8 cellular contexts compared by ENCODE assay signal in the genomic region with DNA sequence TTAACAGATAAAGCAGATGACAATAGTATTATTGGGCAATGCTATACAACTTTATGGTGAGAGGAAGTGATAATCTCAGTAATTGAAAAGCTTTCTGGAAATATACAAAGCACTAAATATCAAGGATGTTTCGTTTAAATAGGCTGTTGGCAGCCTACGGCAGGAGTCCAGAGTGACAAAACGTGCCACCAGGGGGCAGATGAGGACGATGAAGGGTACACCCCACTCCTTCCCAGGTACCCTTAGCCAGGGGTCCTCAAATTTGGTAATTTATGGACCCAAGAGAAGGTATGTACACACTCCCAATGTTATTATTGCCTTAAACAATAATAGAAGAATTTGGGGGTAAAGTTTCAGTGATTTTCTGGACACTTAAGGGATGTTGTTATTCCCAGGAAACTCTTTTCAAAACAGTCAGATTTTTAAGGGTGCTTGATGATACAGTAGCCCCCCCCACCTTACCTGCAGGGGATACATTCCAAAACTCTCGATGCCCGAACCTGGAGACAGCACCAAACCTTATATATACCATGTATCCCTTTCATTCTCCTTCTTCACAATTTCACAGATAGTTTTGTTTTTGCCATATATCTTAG. TPM values are rescaled to one million over a fixed set of nuclear protein-coding genes. Genes with fewer than 3 reads are reported as not detected.
A peak's percentile ranks its signal among the peaks of the same experiment; 100 is the strongest.
DNase-seq lines count a peak whose midpoint lies in the region; ATAC-seq and TF ChIP-seq lines count a peak whose summit lies in the region.

No MANE protein-coding gene starts in this region.

- H3K4me3 Mint-ChIP-seq in MCF 10A (ENCODE audit: unreplicated experiment) = no peak overlapping the region

- peaks cover 3% of the 10 kb centered on the region for H3K9me3 Mint-ChIP-seq in MCF 10A (ENCODE audit: unreplicated experiment)

- H3K27ac ChIP-seq in mammary epithelial cell (ENCODE audit: insufficient read depth, low read depth, low read length) (no peak overlapping the region), Panc1 (ENCODE audit: low read length) (no peak overlapping the region), gastroesophageal sphincter (no peak overlapping the region)

- no peaks in the 10 kb centered on the region for H3K4me1 ChIP-seq in mammary epithelial cell (ENCODE audit: insufficient read depth, low read length)
- no peaks in the 10 kb centered on the region for H3K4me1 ChIP-seq in Panc1 (ENCODE audit: control insufficient read depth, insufficient read depth, low read length)
- peaks cover 0 to 9% (median 0%) of the 10 kb centered on the region in 3 donors for H3K4me1 ChIP-seq in gastroesophageal sphincter

- dilution Hi-C loops in mammary epithelial cell (cut with HindIII; ENCODE audit: low sequenced_read_pairs) = no loop called here

- POLR2A ChIA-PET in MCF 10A (lab: Yijun Ruan, JAX) (interaction anchor here (0.6 kb wide), 1 partner anchor 1309 kb away, joined by 4 read pairs; no protein-coding TSS in a partner anchor), Panc1 (lab: Charles Lee) (no interaction called here)

- 22% methylated on average over 6 of the region's 6 CpGs for WGBS in mammary epithelial cell (ENCODE audit: low coverage, missing lambda C conversion rate)
- 21 to 33% methylated on average over 4 to 6 of the region's 6 CpGs for WGBS in gastroesophageal sphincter (ENCODE audit: low coverage in 1 of 2), 2 donors

- intact Hi-C loops in MCF 10A (cut with micrococcal nuclease) = loop anchor here (2.0 kb wide), 1 partner anchor 218 kb away; no protein-coding TSS in a partner anchor
- intact Hi-C loops in mammary epithelial cell (cut with micrococcal nuclease) = no loop called here
- intact Hi-C loops in Panc1 (cut with micrococcal nuclease; ENCODE audit: unreplicated experiment) = loop anchor here (5.0 kb wide), 1 partner anchor 208 kb away; no protein-coding TSS in a partner anchor

- H3K9me3 ChIP-seq in mammary epithelial cell (replicated peaks; ENCODE audit: insufficient read depth, low read length) = peaks cover 23% of the 10 kb centered on the region
- no peaks in the 10 kb centered on the region for H3K9me3 ChIP-seq in Panc1 (ENCODE audit: control insufficient read depth, insufficient read depth, low read depth, low read length)
- H3K9me3 ChIP-seq in gastroesophageal sphincter = no peaks in the 10 kb centered on the region

- in situ Hi-C loops in mammary epithelial cell (cut with MboI; ENCODE audit: low sequenced_read_pairs in 2 of 2) (no loop called here), Panc1 (cut with HindIII; ENCODE audit: low pct_unique_long_range_greater_than_20kb, low sequenced_read_pairs) (no loop called here)

- no peak overlapping the region for H3K4me2 ChIP-seq in mammary epithelial cell (ENCODE audit: insufficient read depth, low read depth, low read length)

- H3K4me1 Mint-ChIP-seq in MCF 10A (ENCODE audit: insufficient read depth, unreplicated experiment) = no peaks in the 10 kb centered on the region

- no peaks in the 10 kb centered on the region for H4K20me1 ChIP-seq in mammary epithelial cell (ENCODE audit: insufficient read depth, low read length)

- TF ChIP-seq CTCF in MCF 10A (IDR thresholded peaks at IDR 0.05; ENCODE audit: unreplicated experiment) (peak; percentile 24), mammary epithelial cell (conservative IDR thresholded peaks at IDR 0.05 in 1 of 2, IDR thresholded peaks at IDR 0.05 in 1 of 2; ENCODE audit: extremely low read depth in 1 of 2, insufficient read depth in 1 of 2, low read depth in 1 of 2, low read length in 2 of 2) (peak in 1 of 2 donors; percentile 25), Panc1 (IDR thresholded peaks at IDR 0.05) (peak; percentile 83), gastroesophageal sphincter (IDR thresholded peaks at IDR 0.05) (peak in 3 of 4 experiments; percentile 11 to 50 (median 38))

- no peaks in the 10 kb centered on the region for H3K27me3 ChIP-seq in mammary epithelial cell (ENCODE audit: insufficient read depth, low read length)
- H3K27me3 ChIP-seq in Panc1 (ENCODE audit: control insufficient read depth, insufficient read depth, low read length) = peaks cover 10% of the 10 kb centered on the region
- H3K27me3 ChIP-seq in gastroesophageal sphincter = peaks cover 60% of the 10 kb centered on the region

- H3K36me3 ChIP-seq in mammary epithelial cell (ENCODE audit: insufficient read depth, low read length) (no peaks in the 10 kb centered on the region), Panc1 (ENCODE audit: control insufficient read depth, insufficient read depth, low read length) (no peaks in the 10 kb centered on the region), gastroesophageal sphincter (no peaks in the 10 kb centered on the region)

- CTCF ChIA-PET in MCF 10A (lab: Yijun Ruan, JAX) = interaction anchor here (0.7 to 3.1 kb wide), 14 partner anchors 13 to 1851 kb away, joined by 3 to 37 read pairs (median 4); no protein-coding TSS in a partner anchor
- CTCF ChIA-PET in mammary epithelial cell (lab: Charles Lee; ENCODE audit: low non-redundant PET) = no interaction called here
- CTCF ChIA-PET in Panc1 (lab: Charles Lee) = interaction anchor here (0.5 kb wide), 1 partner anchor 18 kb away, joined by 5 read pairs; no protein-coding TSS in a partner anchor

- DNase-seq in MCF 10A (ENCODE audit: unreplicated experiment) (no peak), mammary epithelial cell (no peak), Panc1 (ENCODE audit: low read depth, low spot score) (no peak), OCI-M2 (lab: John Stamatoyannopoulos, UW; ENCODE audit: unreplicated experiment) (no peak), NCI-H128 (lab: John Stamatoyannopoulos, UW; ENCODE audit: unreplicated experiment) (no peak)
- DNase-seq in stimulated activated CD4-positive, alpha-beta T cell treated with anti-CD3 and anti-CD28 coated beads, Interleukin-1b, Interleukin-23, amount 100 ng/mL, for 48 hours = peak; percentile 14

- H3K27me3 Mint-ChIP-seq in MCF 10A (ENCODE audit: insufficient read depth, unreplicated experiment) = no peaks in the 10 kb centered on the region

- BruUV-seq in MCF 10A (replicated peaks; lab: Mats Ljungman, UMichigan) = no TSS peak
- BruUV-seq in mammary epithelial cell (replicated peaks; lab: Mats Ljungman, UMichigan) = no TSS peak
- no TSS peak for BruUV-seq in Panc1 (replicated peaks; lab: Mats Ljungman, UMichigan)

- H3K36me3 Mint-ChIP-seq in MCF 10A (ENCODE audit: insufficient read depth, unreplicated experiment) = peaks cover 4% of the 10 kb centered on the region

- no peak for TF ChIP-seq POLR2A in gastroesophageal sphincter (IDR thresholded peaks at IDR 0.05)

- H3K9ac ChIP-seq in mammary epithelial cell (ENCODE audit: insufficient read depth, low read length) = no peak overlapping the region

- TF ChIP-seq EP300 in gastroesophageal sphincter (IDR thresholded peaks at IDR 0.05) = no peak

- ATAC-seq in Panc1 = peak; percentile 80; the same call in 1 of the 2 replicates
- ATAC-seq in gastroesophageal sphincter = no peak
- no peak for ATAC-seq in GM18511 (IDR thresholded peaks at IDR 0.05; ENCODE audit: unreplicated experiment)

- no peak overlapping the region for H3K4me3 ChIP-seq in mammary epithelial cell (replicated peaks in 1 of 3; ENCODE audit: insufficient read depth in 1 of 3, low read depth in 2 of 3, low read length in 3 of 3)
- H3K4me3 ChIP-seq in Panc1 (ENCODE audit: low read depth in 2 of 2, low read length in 2 of 2) = no peak overlapping the region
- no peak overlapping the region for H3K4me3 ChIP-seq in gastroesophageal sphincter

- no peaks in the 10 kb centered on the region for H3K79me2 ChIP-seq in mammary epithelial cell (ENCODE audit: insufficient read depth, low read length)

- H3K27ac Mint-ChIP-seq in MCF 10A (ENCODE audit: low read depth, unreplicated experiment) = no peak overlapping the region

- H2AFZ ChIP-seq in mammary epithelial cell (ENCODE audit: low read depth, low read length) = no peak overlapping the region

RNA-seq across cellular contexts. Expression of gene MAGEL2, which starts 1.4 kb away (rescaled TPM):
- total RNA-seq in MCF 10A (2022) (not detected in 2 replicates), mammary epithelial cell (not detected), Panc1 (2021; ENCODE audit: unreplicated experiment) (not detected), gastroesophageal sphincter (under 1 TPM in 2 of 4 donors, not detected in 2; 0.13 to 0.15 TPM)
- polyA plus RNA-seq in mammary epithelial cell = not detected
- polyA minus RNA-seq in mammary epithelial cell = not detected
- polyA plus RNA-seq in Panc1 (2012; ENCODE audit: insufficient read length) = not detected

RNA-seq across cellular contexts. Expression of gene NDN, which starts 38.1 kb away (rescaled TPM):
- total RNA-seq in MCF 10A (2022) (not detected in 2 replicates), mammary epithelial cell (10 to 100 TPM in 1 of 2 donors, under 1 TPM in 1; 0.31 to 23.2 TPM), Panc1 (2021; ENCODE audit: unreplicated experiment) (not detected), gastroesophageal sphincter (10 to 100 TPM; 55.6 to 92.8 (median 73.1) TPM)
- 0.06 TPM for polyA plus RNA-seq in mammary epithelial cell
- not detected for polyA minus RNA-seq in mammary epithelial cell
- polyA plus RNA-seq in Panc1 (2012; ENCODE audit: insufficient read length) = not detected
